ENCODE assay signal across 8 cellular contexts in the genomic region with DNA sequence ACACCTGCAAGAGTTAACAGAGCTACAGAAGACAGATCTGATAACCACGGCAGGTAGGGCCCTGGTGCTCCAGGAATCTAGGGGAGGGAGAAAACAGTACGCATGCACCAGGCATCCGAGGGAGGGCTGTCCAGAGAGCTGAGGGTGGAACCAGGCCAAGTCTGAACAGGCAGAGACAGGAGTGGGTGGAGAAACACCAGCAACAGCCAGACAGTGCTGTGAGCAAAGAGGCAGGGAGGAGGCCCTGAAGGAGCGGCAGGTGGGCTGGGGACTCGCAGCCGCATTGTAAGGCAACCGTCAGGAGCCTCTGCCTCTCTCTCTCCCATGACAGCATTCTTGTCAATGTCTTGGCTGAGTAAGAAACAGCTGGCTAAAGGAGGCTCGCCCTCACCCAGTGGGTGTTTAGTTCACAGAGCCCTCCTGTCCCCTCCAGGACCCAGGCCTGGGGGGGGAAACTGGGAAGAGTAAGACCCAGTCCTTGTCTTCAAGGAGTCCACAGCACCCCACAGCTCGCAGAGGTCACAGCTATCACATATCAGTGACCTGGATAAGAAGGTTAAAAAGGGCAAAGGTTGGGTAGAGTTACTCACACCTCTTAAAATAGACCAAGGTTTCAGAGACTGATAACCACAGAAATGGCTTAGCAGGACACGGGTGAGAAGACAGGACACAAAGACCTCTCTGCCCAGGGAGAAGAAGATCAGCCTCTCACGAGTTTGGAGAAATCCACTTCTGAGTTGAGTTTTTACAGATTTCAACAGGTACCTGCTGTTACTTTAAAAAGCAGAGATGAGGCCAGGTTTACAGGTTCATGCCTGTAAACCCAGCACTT. TPM values are rescaled to one million over a fixed set of nuclear protein-coding genes. Genes with fewer than 3 reads are reported as not detected.
DNase-seq lines count a peak whose midpoint lies in the region; ATAC-seq and TF ChIP-seq lines count a peak whose summit lies in the region.

No MANE protein-coding gene starts in this region.

- no peak overlapping the region for H3K4me3 ChIP-seq in cardiac muscle cell

- peak; percentile 69 for ATAC-seq in GM18519 (IDR thresholded peaks at IDR 0.05; ENCODE audit: low FRiP score, unreplicated experiment)
- peak; percentile 75 for ATAC-seq in HG02852 (IDR thresholded peaks at IDR 0.05; ENCODE audit: unreplicated experiment)
- ATAC-seq in WTC11 = no peak

- H3K4me3 Mint-ChIP-seq in WTC11 = no peak overlapping the region

- CTCF ChIA-PET in WTC11 (lab: Charles Lee) = interaction anchor here (0.8 to 1.4 kb wide), 4 partner anchors 12 to 190 kb away, joined by 3 to 5 read pairs (median 3); no protein-coding TSS in a partner anchor

- H3K4me1 Mint-ChIP-seq in WTC11 = peaks cover 20% of the 10 kb centered on the region

- intact Hi-C loops in posterior cingulate gyrus (cut with DNase I) = no loop called here

- H3K9me3 Mint-ChIP-seq in WTC11 = no peaks in the 10 kb centered on the region

- no peaks in the 10 kb centered on the region for H3K27me3 ChIP-seq in cardiac muscle cell

- DNase-seq in AG20443 (ENCODE audit: low spot score) (peak; percentile 79), NCI-H1105 treated with DMSO at 0.1 percent for 48 hours (lab: John Stamatoyannopoulos, UW) (peak; percentile 88), WTC11 (ENCODE audit: low spot score) (no peak), cardiac muscle cell (ENCODE audit: low read depth in 1 of 2, low spot score in 1 of 2) (peak; percentile 87), posterior cingulate gyrus (peak in 9 of 10 donors; percentile 61 to 95 (median 72)), DMS114 treated with DMSO at 0.1 percent for 48 hours (lab: John Stamatoyannopoulos, UW; ENCODE audit: unreplicated experiment) (no peak)

- H3K36me3 Mint-ChIP-seq in WTC11 = no peaks in the 10 kb centered on the region

- no peaks in the 10 kb centered on the region; the same call in none of the 2 replicates for H3K27me3 Mint-ChIP-seq in WTC11 (ENCODE audit: low read depth)

- POLR2A ChIA-PET in WTC11 (lab: Charles Lee) = no interaction called here

- peaks cover 61% of the 10 kb centered on the region for H3K4me1 ChIP-seq in cardiac muscle cell (ENCODE audit: low read depth)

- no peaks in the 10 kb centered on the region for H3K36me3 ChIP-seq in cardiac muscle cell

- TF ChIP-seq CTCF in WTC11 (IDR thresholded peaks at IDR 0.05) = no peak
- no peak for TF ChIP-seq CTCF in cardiac muscle cell (IDR thresholded peaks at IDR 0.05; ENCODE audit: low read depth, low read length)

- H3K27ac Mint-ChIP-seq in WTC11 = no peak overlapping the region

- H3K27ac ChIP-seq in cardiac muscle cell = peak overlapping the region; percentile 89

- H3K9me3 ChIP-seq in cardiac muscle cell (ENCODE audit: low read depth) = no peaks in the 10 kb centered on the region

TF ChIP-seq in WTC11, 78 proteins besides CTCF, POLR2A, EP300 and RAD21:
- TF ChIP-seq SMAD3 (CRISPR knock-in tag; IDR thresholded peaks at IDR 0.05; ENCODE audit: borderline replicate concordance) (no peak), ESRRA (CRISPR knock-in tag; IDR thresholded peaks at IDR 0.05; ENCODE audit: borderline replicate concordance) (no peak), GABPB1 (CRISPR knock-in tag; IDR thresholded peaks at IDR 0.05) (peak; percentile 24; the same call in 1 of the 2 replicates), ZBTB21 (CRISPR knock-in tag; IDR thresholded peaks at IDR 0.05; ENCODE audit: borderline replicate concordance) (no peak)

RNA-seq across cellular contexts. Expression of a gene that starts 10.5 kb away (rescaled TPM):
- total RNA-seq in WTC11 (2021) = 5.1 to 6.6 TPM (median 5.9 TPM) in 3 replicates
- 66.4 and 69.7 TPM in 2 replicates for total RNA-seq in cardiac muscle cell
- 74.8 and 76.6 TPM in 2 replicates for polyA plus RNA-seq in cardiac muscle cell

Comparison
In these comparisons a context has a peak if more than half of its experiments do, and no peak if none do; other contexts are left out.
1. DNase-seq: peak in AG20443 (single experiment), NCI-H1105 treated with DMSO at 0.1 percent for 48 hours (single experiment), cardiac muscle cell (2 of 2) and posterior cingulate gyrus (9 of 10); none in WTC11 (single experiment) and DMS114 treated with DMSO at 0.1 percent for 48 hours (single experiment).